ENCODE assay signal across 10 cellular contexts in genomic region chr3:163622384-163622783, GRCh38.
DNase-seq lines count a peak whose midpoint lies in the region; ATAC-seq and TF ChIP-seq lines count a peak whose summit lies in the region.
"Had no signal": no experiment of that assay in that cellular context is flagged by ENCODE, and none has a peak within 500 bp of the region (broad histone marks: within the 10 kb centered on the region; RNA-seq: fewer than 3 reads in every experiment).

No MANE protein-coding gene starts in this region.

- DNase-seq in HT1080 (ENCODE audit: low read depth) (peak; percentile 73), SK-N-DZ (ENCODE audit: low spot score) (peak; percentile 43), iPS-NIHi11 (ENCODE audit: low spot score) (peak; percentile 48), NCI-H1105 (lab: John Stamatoyannopoulos, UW) (no peak)
- DNase-seq: naive thymus-derived CD4-positive, alpha-beta T cell had no signal

- TF ChIP-seq CTCF in C4-2B (conservative IDR thresholded peaks at IDR 0.05) = peak; percentile 49

- H3K27ac ChIP-seq in C4-2B = no peak overlapping the region
- H3K27ac ChIP-seq: BLaER1 had no signal

- ATAC-seq in GM19035 (IDR thresholded peaks at IDR 0.05; ENCODE audit: unreplicated experiment) (no peak), GM21381 (IDR thresholded peaks at IDR 0.05; ENCODE audit: unreplicated experiment) (no peak), GM18868 (IDR thresholded peaks at IDR 0.05; ENCODE audit: unreplicated experiment) (no peak)
- ATAC-seq: naive thymus-derived CD4-positive, alpha-beta T cell had no signal
